ENCODE assay signal across 8 cellular contexts in genomic region chr6:98769546-98769945, GRCh38.
A peak's percentile ranks its signal among the peaks of the same experiment; 100 is the strongest.
DNase-seq lines count a peak whose midpoint lies in the region; ATAC-seq and TF ChIP-seq lines count a peak whose summit lies in the region.

No MANE protein-coding gene starts in this region.

- H3K4me3 ChIP-seq in DND-41 (ENCODE audit: low read depth in 1 of 2, low read length in 2 of 2) (no peak overlapping the region), sigmoid colon (no peak overlapping the region)

- ATAC-seq in DND-41 (ENCODE audit: insufficient read depth, low read depth) (no peak), GM21381 (IDR thresholded peaks at IDR 0.05; ENCODE audit: unreplicated experiment) (peak; percentile 62), foreskin keratinocyte (peak; percentile 43), HG02571 (IDR thresholded peaks at IDR 0.05; ENCODE audit: unreplicated experiment) (no peak), left lobe of liver (no peak)

- H3K4me2 ChIP-seq in DND-41 (ENCODE audit: insufficient read depth, low read length), result no peak overlapping the region

- no peak overlapping the region for H2AFZ ChIP-seq in DND-41 (ENCODE audit: low read depth, low read length)

- no peaks in the 10 kb centered on the region for H3K79me2 ChIP-seq in DND-41 (ENCODE audit: insufficient read depth, low read length)

- no peak for TF ChIP-seq POLR2A in sigmoid colon (IDR thresholded peaks at IDR 0.05)

- TF ChIP-seq CTCF in DND-41 (IDR thresholded peaks at IDR 0.05; ENCODE audit: borderline replicate concordance, extremely low read depth, low read length, poor library complexity, severe bottlenecking), result peak; percentile 28
- TF ChIP-seq CTCF in foreskin keratinocyte (conservative IDR thresholded peaks at IDR 0.05), result peak; percentile 43
- no peak for TF ChIP-seq CTCF in sigmoid colon (IDR thresholded peaks at IDR 0.05)

- H3K4me1 ChIP-seq in DND-41 (ENCODE audit: insufficient read depth, low read length) (no peaks in the 10 kb centered on the region; the same call in 1 of the 2 replicates), foreskin keratinocyte (no peaks in the 10 kb centered on the region), sigmoid colon (no peaks in the 10 kb centered on the region)

- no peak overlapping the region for H3K27ac ChIP-seq in DND-41 (ENCODE audit: low read length)
- no peak overlapping the region for H3K27ac ChIP-seq in foreskin keratinocyte
- H3K27ac ChIP-seq in sigmoid colon, result no peak overlapping the region

- H4K20me1 ChIP-seq in DND-41 (ENCODE audit: insufficient read depth, low read length), result no peaks in the 10 kb centered on the region

- intact Hi-C loops in sigmoid colon (cut with DNase I), result no loop called here

- H3K9ac ChIP-seq in DND-41 (ENCODE audit: low read depth, low read length), result no peak overlapping the region

- DNase-seq in DND-41, result peak; percentile 6
- DNase-seq in NCI-H69 (lab: John Stamatoyannopoulos, UW), result peak; percentile 80
- DNase-seq in foreskin keratinocyte, result peak; percentile 2 to 25
- DNase-seq in sigmoid colon, result no peak
- DNase-seq in left lobe of liver (ENCODE audit: low spot score), result no peak
- DNase-seq in HuH-7.5 (ENCODE audit: low spot score), result no peak

- H3K27me3 ChIP-seq in DND-41 (ENCODE audit: insufficient read depth, low read length, poor library complexity) (no peaks in the 10 kb centered on the region), foreskin keratinocyte (no peaks in the 10 kb centered on the region), sigmoid colon (no peaks in the 10 kb centered on the region)

- 91 to 95% methylated on average over 1 of the region's 1 CpG for WGBS in sigmoid colon, 2 donors

- no peaks in the 10 kb centered on the region for H3K9me3 ChIP-seq in DND-41 (ENCODE audit: insufficient read depth, low read length, severe bottlenecking)
- H3K9me3 ChIP-seq in sigmoid colon, result no peaks in the 10 kb centered on the region

- no peaks in the 10 kb centered on the region for H3K36me3 ChIP-seq in DND-41 (ENCODE audit: insufficient read depth, low read length)
- no peaks in the 10 kb centered on the region for H3K36me3 ChIP-seq in sigmoid colon

- TF ChIP-seq EP300 in sigmoid colon (IDR thresholded peaks at IDR 0.05), result no peak

Comparison
In these comparisons a context has a peak if more than half of its experiments do, and no peak if none do; other contexts are left out.
1. ATAC-seq: peak in GM21381 (single experiment) and foreskin keratinocyte (single experiment); none in DND-41 (single experiment), HG02571 (single experiment) and left lobe of liver (single experiment).
2. DNase-seq: peak in DND-41 (single experiment), NCI-H69 (single experiment) and foreskin keratinocyte (2 of 2); none in sigmoid colon (single experiment), left lobe of liver (single experiment) and HuH-7.5 (single experiment).
3. CTCF ChIP-seq: peak in DND-41 (single experiment) and foreskin keratinocyte (single experiment); none in sigmoid colon (0 of 4).